Comparison of ENCODE assay signal across 1 cellular context in the genomic region with DNA sequence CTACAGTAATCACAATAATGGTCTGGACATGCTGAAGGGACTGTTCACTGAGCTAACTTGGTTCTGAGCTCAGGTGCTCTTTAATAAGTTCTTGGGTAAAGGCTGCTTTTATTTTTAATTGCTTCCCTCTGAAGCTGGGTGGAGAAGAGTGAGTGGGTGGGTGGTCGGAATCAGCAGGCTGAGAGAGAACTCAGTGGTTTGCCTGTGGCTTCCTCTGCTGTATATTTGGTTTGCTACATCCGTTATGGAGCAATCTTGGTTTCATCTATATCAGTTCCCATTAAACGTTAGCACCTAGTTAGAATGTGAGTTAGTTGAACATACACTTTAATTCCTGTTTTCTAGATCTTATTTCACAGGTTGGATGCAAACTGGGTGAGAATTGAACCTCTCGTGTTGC.
TF ChIP-seq lines count a peak whose summit lies in the region.

No MANE protein-coding gene starts in this region.

TF ChIP-seq in GM12878, 131 proteins besides CTCF, POLR2A, EP300 and RAD21 (continued from another document):
- TF ChIP-seq, protein P1, sequence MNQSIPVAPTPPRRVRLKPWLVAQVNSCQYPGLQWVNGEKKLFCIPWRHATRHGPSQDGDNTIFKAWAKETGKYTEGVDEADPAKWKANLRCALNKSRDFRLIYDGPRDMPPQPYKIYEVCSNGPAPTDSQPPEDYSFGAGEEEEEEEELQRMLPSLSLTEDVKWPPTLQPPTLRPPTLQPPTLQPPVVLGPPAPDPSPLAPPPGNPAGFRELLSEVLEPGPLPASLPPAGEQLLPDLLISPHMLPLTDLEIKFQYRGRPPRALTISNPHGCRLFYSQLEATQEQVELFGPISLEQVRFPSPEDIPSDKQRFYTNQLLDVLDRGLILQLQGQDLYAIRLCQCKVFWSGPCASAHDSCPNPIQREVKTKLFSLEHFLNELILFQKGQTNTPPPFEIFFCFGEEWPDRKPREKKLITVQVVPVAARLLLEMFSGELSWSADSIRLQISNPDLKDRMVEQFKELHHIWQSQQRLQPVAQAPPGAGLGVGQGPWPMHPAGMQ (IDR thresholded peaks at IDR 0.05; ENCODE audit: borderline replicate concordance), result peak; percentile 74; the same call in 1 of the 2 replicates
- TF ChIP-seq CHD4 (IDR thresholded peaks at IDR 0.05), result no peak
- no peak for TF ChIP-seq SREBF1 (IDR thresholded peaks at IDR 0.05; ENCODE audit: low read length)
- TF ChIP-seq, protein P2, sequence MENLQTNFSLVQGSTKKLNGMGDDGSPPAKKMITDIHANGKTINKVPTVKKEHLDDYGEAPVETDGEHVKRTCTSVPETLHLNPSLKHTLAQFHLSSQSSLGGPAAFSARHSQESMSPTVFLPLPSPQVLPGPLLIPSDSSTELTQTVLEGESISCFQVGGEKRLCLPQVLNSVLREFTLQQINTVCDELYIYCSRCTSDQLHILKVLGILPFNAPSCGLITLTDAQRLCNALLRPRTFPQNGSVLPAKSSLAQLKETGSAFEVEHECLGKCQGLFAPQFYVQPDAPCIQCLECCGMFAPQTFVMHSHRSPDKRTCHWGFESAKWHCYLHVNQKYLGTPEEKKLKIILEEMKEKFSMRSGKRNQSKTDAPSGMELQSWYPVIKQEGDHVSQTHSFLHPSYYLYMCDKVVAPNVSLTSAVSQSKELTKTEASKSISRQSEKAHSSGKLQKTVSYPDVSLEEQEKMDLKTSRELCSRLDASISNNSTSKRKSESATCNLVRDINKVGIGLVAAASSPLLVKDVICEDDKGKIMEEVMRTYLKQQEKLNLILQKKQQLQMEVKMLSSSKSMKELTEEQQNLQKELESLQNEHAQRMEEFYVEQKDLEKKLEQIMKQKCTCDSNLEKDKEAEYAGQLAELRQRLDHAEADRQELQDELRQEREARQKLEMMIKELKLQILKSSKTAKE (IDR thresholded peaks at IDR 0.05; ENCODE audit: low read depth, poor library complexity, severe bottlenecking), result peak; percentile 58
- peak; percentile 24; the same call in 1 of the 2 replicates for TF ChIP-seq CHD2 (IDR thresholded peaks at IDR 0.05; ENCODE audit: borderline replicate concordance, low read depth, low read length)
- TF ChIP-seq, protein P3, sequence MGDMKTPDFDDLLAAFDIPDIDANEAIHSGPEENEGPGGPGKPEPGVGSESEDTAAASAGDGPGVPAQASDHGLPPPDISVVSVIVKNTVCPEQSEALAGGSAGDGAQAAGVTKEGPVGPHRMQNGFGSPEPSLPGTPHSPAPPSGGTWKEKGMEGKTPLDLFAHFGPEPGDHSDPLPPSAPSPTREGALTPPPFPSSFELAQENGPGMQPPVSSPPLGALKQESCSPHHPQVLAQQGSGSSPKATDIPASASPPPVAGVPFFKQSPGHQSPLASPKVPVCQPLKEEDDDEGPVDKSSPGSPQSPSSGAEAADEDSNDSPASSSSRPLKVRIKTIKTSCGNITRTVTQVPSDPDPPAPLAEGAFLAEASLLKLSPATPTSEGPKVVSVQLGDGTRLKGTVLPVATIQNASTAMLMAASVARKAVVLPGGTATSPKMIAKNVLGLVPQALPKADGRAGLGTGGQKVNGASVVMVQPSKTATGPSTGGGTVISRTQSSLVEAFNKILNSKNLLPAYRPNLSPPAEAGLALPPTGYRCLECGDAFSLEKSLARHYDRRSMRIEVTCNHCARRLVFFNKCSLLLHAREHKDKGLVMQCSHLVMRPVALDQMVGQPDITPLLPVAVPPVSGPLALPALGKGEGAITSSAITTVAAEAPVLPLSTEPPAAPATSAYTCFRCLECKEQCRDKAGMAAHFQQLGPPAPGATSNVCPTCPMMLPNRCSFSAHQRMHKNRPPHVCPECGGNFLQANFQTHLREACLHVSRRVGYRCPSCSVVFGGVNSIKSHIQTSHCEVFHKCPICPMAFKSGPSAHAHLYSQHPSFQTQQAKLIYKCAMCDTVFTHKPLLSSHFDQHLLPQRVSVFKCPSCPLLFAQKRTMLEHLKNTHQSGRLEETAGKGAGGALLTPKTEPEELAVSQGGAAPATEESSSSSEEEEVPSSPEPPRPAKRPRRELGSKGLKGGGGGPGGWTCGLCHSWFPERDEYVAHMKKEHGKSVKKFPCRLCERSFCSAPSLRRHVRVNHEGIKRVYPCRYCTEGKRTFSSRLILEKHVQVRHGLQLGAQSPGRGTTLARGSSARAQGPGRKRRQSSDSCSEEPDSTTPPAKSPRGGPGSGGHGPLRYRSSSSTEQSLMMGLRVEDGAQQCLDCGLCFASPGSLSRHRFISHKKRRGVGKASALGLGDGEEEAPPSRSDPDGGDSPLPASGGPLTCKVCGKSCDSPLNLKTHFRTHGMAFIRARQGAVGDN (IDR thresholded peaks at IDR 0.05), result no peak
- peak; percentile 96 for TF ChIP-seq MTA2 (IDR thresholded peaks at IDR 0.05; ENCODE audit: low read depth)
- 0 out of 2 replicates have a peak, but pooled peaks have one; percentile 56 for TF ChIP-seq NBN (IDR thresholded peaks at IDR 0.05)
- 0 out of 2 replicates have a peak, but pooled peaks have one; percentile 11 for TF ChIP-seq CREM (IDR thresholded peaks at IDR 0.05; ENCODE audit: low read depth)
- peak; percentile 82; the same call in 1 of the 2 replicates for TF ChIP-seq BCL11A (IDR thresholded peaks at IDR 0.05; ENCODE audit: low read depth, low read length)
- TF ChIP-seq TCF12 (IDR thresholded peaks at IDR 0.05; ENCODE audit: low read depth, low read length), result no peak
- TF ChIP-seq, protein P4, sequence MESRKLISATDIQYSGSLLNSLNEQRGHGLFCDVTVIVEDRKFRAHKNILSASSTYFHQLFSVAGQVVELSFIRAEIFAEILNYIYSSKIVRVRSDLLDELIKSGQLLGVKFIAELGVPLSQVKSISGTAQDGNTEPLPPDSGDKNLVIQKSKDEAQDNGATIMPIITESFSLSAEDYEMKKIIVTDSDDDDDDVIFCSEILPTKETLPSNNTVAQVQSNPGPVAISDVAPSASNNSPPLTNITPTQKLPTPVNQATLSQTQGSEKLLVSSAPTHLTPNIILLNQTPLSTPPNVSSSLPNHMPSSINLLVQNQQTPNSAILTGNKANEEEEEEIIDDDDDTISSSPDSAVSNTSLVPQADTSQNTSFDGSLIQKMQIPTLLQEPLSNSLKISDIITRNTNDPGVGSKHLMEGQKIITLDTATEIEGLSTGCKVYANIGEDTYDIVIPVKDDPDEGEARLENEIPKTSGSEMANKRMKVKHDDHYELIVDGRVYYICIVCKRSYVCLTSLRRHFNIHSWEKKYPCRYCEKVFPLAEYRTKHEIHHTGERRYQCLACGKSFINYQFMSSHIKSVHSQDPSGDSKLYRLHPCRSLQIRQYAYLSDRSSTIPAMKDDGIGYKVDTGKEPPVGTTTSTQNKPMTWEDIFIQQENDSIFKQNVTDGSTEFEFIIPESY (IDR thresholded peaks at IDR 0.05), result no peak
- TF ChIP-seq IKZF1 (conservative IDR thresholded peaks at IDR 0.05), result peak; percentile 88
- peak; percentile 60; the same call in 1 of the 2 replicates for TF ChIP-seq GATAD2B (conservative IDR thresholded peaks at IDR 0.05; ENCODE audit: low read depth)
- TF ChIP-seq HDAC6 (IDR thresholded peaks at IDR 0.05; ENCODE audit: unreplicated experiment), result no peak
- TF ChIP-seq DPF2 (IDR thresholded peaks at IDR 0.05), result peak; percentile 80
- no peak for TF ChIP-seq SP1 (IDR thresholded peaks at IDR 0.05; ENCODE audit: low read depth, low read length)
TF ChIP-seq in GM12878: peak in this region for 32.
